ENCODE assay signal across 32 cellular contexts in genomic region chr1:229194096-229194495, GRCh38.
"Had no signal": no experiment of that assay in that cellular context is flagged by ENCODE, and none has a peak within 500 bp of the region (broad histone marks: within the 10 kb centered on the region; RNA-seq: fewer than 3 reads in every experiment).

No MANE protein-coding gene starts in this region.

- H3K27me3 Mint-ChIP-seq: activated CD8-positive, alpha-beta T cell treated with anti-CD3 and anti-CD28 coated beads for 36 hours had no signal

- ATAC-seq: activated CD4-positive, CD25-positive, alpha-beta regulatory T cell treated with anti-CD3 and anti-CD28 coated beads, Interleukin-2, amount 50 U/mL, for 24 hours; activated CD8-positive, alpha-beta T cell treated with anti-CD3 and anti-CD28 coated beads for 36 hours; activated naive CD4-positive, alpha-beta T cell treated with anti-CD3 and anti-CD28 coated beads, Interleukin-2, amount 50 U/mL, for 72 hours; esophagus mucosa; gastroesophageal sphincter; heart right ventricle; T-helper 17 cell had no signal

- H3K36me3 Mint-ChIP-seq: activated naive CD4-positive, alpha-beta T cell treated with anti-CD3 and anti-CD28 coated beads, Interleukin-2, amount 10 ng/mL, durations not matched to agents 7 days and 5 days; activated naive CD4-positive, alpha-beta T cell treated with anti-CD3 and anti-CD28 coated beads, Interleukin-2, amount 50 U/mL, for 72 hours; activated naive CD8-positive, alpha-beta T cell treated with anti-CD3 and anti-CD28 coated beads, Interleukin-2, amount 10 ng/mL, durations not matched to agents 7 days and 5 days; brain had no signal

- H3K9me3 Mint-ChIP-seq: activated B cell treated with CpG ODN at 0.5 μM for 24 hours; activated CD8-positive, alpha-beta T cell treated with anti-CD3 and anti-CD28 coated beads for 36 hours; activated naive CD4-positive, alpha-beta T cell treated with anti-CD3 and anti-CD28 coated beads, Interleukin-2, amount 10 ng/mL, durations not matched to agents 7 days and 5 days; activated naive CD4-positive, alpha-beta T cell treated with anti-CD3 and anti-CD28 coated beads, Interleukin-2, amount 50 U/mL, for 72 hours; activated naive CD8-positive, alpha-beta T cell treated with anti-CD3 and anti-CD28 coated beads, Interleukin-2, amount 10 ng/mL, durations not matched to agents 7 days and 5 days; activated T-helper 1 cell treated with anti-CD3 and anti-CD28 coated beads, Interleukin-12 subunit alpha, Interleukin-12 subunit beta, Interleukin-2, Interleukin-4 antibody, amounts not matched to agents 30 ng/mL and 10 ng/mL and 1 ng/mL, durations not matched to agents 14 hours and 24 hours and 36 hours; activated T-helper 2 cell treated with anti-CD3 and anti-CD28 coated beads, Interferon-gamma antibody, Interleukin-2, Interleukin-4, amounts not matched to agents 10 μg/mL and 5 μg/mL and 100 μg/mL, durations not matched to agents 14 hours and 24 hours and 36 hours; brain; endodermal cell; T-helper 2 cell treated with Interferon-gamma antibody and Interleukin-4, amounts not matched to agents 5 μg/mL and 100 μg/mL, for 36 hours had no signal

- H3K27ac Mint-ChIP-seq: activated B cell treated with CpG ODN at 0.5 μM for 24 hours; activated CD8-positive, alpha-beta T cell treated with anti-CD3 and anti-CD28 coated beads for 36 hours; activated naive CD4-positive, alpha-beta T cell treated with anti-CD3 and anti-CD28 coated beads, Interleukin-2, amount 10 ng/mL, durations not matched to agents 7 days and 5 days; activated naive CD4-positive, alpha-beta T cell treated with anti-CD3 and anti-CD28 coated beads, Interleukin-2, amount 50 U/mL, for 72 hours; activated naive CD8-positive, alpha-beta T cell treated with anti-CD3 and anti-CD28 coated beads, Interleukin-2, amount 10 ng/mL, durations not matched to agents 7 days and 5 days; activated T-helper 1 cell treated with anti-CD3 and anti-CD28 coated beads, Interleukin-12 subunit alpha, Interleukin-12 subunit beta, Interleukin-2, Interleukin-4 antibody, amounts not matched to agents 30 ng/mL and 10 ng/mL and 1 ng/mL, durations not matched to agents 14 hours and 24 hours and 36 hours; activated T-helper 2 cell treated with anti-CD3 and anti-CD28 coated beads, Interferon-gamma antibody, Interleukin-2, Interleukin-4, amounts not matched to agents 10 μg/mL and 5 μg/mL and 100 μg/mL, durations not matched to agents 14 hours and 24 hours and 36 hours; brain; endodermal cell; T-helper 17 cell; T-helper 2 cell treated with Interferon-gamma antibody and Interleukin-4, amounts not matched to agents 5 μg/mL and 100 μg/mL, for 36 hours had no signal

- H3K4me3 Mint-ChIP-seq: activated B cell treated with CpG ODN at 0.5 μM for 24 hours; activated CD8-positive, alpha-beta T cell treated with anti-CD3 and anti-CD28 coated beads for 36 hours; activated naive CD4-positive, alpha-beta T cell treated with anti-CD3 and anti-CD28 coated beads, Interleukin-2, amount 10 ng/mL, durations not matched to agents 7 days and 5 days; activated naive CD8-positive, alpha-beta T cell treated with anti-CD3 and anti-CD28 coated beads, Interleukin-2, amount 10 ng/mL, durations not matched to agents 7 days and 5 days; activated T-helper 1 cell treated with anti-CD3 and anti-CD28 coated beads, Interleukin-12 subunit alpha, Interleukin-12 subunit beta, Interleukin-2, Interleukin-4 antibody, amounts not matched to agents 30 ng/mL and 10 ng/mL and 1 ng/mL, durations not matched to agents 14 hours and 24 hours and 36 hours; brain; endodermal cell; T-helper 17 cell; T-helper 2 cell treated with Interferon-gamma antibody and Interleukin-4, amounts not matched to agents 5 μg/mL and 100 μg/mL, for 36 hours had no signal

- DNase-seq: activated B cell treated with CpG ODN at 0.5 μM for 24 hours; activated CD4-positive, alpha-beta T cell treated with anti-CD3 and anti-CD28 coated beads for 48 hours; activated CD4-positive, alpha-beta T cell treated with anti-CD3 and anti-CD28 coated beads, Interleukin-2, amount 50 U/mL, for 1 hour; activated CD4-positive, alpha-beta T cell treated with anti-CD3 and anti-CD28 coated beads, Interleukin-2, amount 50 U/mL, for 48 hours; activated CD8-positive, alpha-beta memory T cell treated with anti-CD3 and anti-CD28 coated beads for 24 hours; activated CD8-positive, alpha-beta memory T cell treated with anti-CD3 and anti-CD28 coated beads, Interleukin-2, amount 50 U/mL, for 4 hours; activated CD8-positive, alpha-beta T cell treated with anti-CD3 and anti-CD28 coated beads for 36 hours; activated effector memory CD4-positive, alpha-beta T cell treated with anti-CD3 and anti-CD28 coated beads, Interleukin-2, amount 50 U/mL, for 16 hours; activated naive CD4-positive, alpha-beta T cell; activated naive CD4-positive, alpha-beta T cell treated with anti-CD3 and anti-CD28 coated beads, Interleukin-2, amount 10 ng/mL, durations not matched to agents 7 days and 5 days; activated naive CD8-positive, alpha-beta T cell treated with anti-CD3 and anti-CD28 coated beads, Interleukin-2, amount 10 ng/mL, durations not matched to agents 7 days and 5 days; activated T-cell treated with anti-CD3 and anti-CD28 coated beads, Interleukin-2, amount 50 U/mL, for 1 hour; activated T-cell treated with anti-CD3 and anti-CD28 coated beads, Interleukin-2, amount 50 U/mL, for 48 hours; central memory CD4-positive, alpha-beta T cell; cerebellar nuclear complex; colonic mucosa; effector CD8-positive, alpha-beta T cell; endodermal cell; foreskin melanocyte; heart right ventricle; T-helper 1 cell; T-helper 17 cell; T1000; WERI-Rb-1 had no signal

- H3K4me1 Mint-ChIP-seq: activated B cell treated with CpG ODN at 0.5 μM for 24 hours, brain had no signal
